Comparison of ENCODE assay signal across 8 cellular contexts in the genomic region with DNA sequence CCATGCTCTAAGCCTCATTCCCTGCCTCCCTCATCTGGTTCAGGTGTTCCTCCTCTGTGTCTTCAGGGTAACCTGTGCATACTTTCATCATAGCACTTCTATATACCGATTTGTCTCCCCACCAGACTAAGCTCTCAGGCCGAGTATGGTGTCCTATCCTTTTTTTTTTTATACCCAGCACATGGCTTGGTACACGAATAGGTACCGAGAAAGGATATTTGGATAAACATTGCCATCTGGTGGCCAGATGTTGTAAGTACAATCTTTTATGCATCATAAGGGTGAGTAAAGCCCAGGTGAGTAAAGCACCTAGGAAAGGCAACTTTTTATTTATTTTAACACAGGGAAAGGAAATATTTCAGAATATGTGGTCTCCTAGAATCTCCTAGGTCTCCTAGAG.
A peak's percentile ranks its signal among the peaks of the same experiment; 100 is the strongest.
DNase-seq lines count a peak whose midpoint lies in the region; ATAC-seq, FAIRE-seq and TF ChIP-seq lines count a peak whose summit lies in the region.

No MANE protein-coding gene starts in this region.

- H3K9ac ChIP-seq in PC-3 (ENCODE audit: low read length): no peak overlapping the region

- H3K27me3 ChIP-seq in PC-3 (ENCODE audit: low read length) (no peaks in the 10 kb centered on the region), bronchial epithelial cell (ENCODE audit: control insufficient read depth, insufficient read depth, low read length) (no peaks in the 10 kb centered on the region), lower lobe of right lung (ENCODE audit: low read depth) (no peaks in the 10 kb centered on the region)

- DNase-seq in COR-L47 (lab: John Stamatoyannopoulos, UW) (peak; percentile 9), GM18507 (ENCODE audit: extremely low spot score, insufficient read length, low read depth) (peak; percentile 3), PC-3 (peak; percentile 77), bronchial epithelial cell (ENCODE audit: low read depth) (peak; percentile 54), lower lobe of right lung (no peak), NK-92 (lab: John Stamatoyannopoulos, UW; ENCODE audit: unreplicated experiment) (no peak), kidney glomerular epithelial cell (lab: John Stamatoyannopoulos, UW) (no peak)

- intact Hi-C loops in PC-3 (cut with micrococcal nuclease): loop anchor here (1.0 to 10.0 kb wide), 5 partner anchors 117 to 999 kb away; a partner anchor contains a TSS
- intact Hi-C loops in lower lobe of right lung (cut with DNase I): no loop called here

- BruUV-seq in PC-3 (replicated peaks; lab: Mats Ljungman, UMichigan): no TSS peak

- POLR2A ChIA-PET in PC-3 (lab: Charles Lee; ENCODE audit: unreplicated experiment): interaction anchor here (0.6 kb wide), 1 partner anchor 107 kb away, joined by 4 read pairs; no protein-coding TSS in a partner anchor

- H3K27ac ChIP-seq in PC-3 (ENCODE audit: low read length) (no peak overlapping the region), lower lobe of right lung (no peak overlapping the region)

- no peaks in the 10 kb centered on the region for H4K20me1 ChIP-seq in PC-3 (ENCODE audit: low read length)

- H2AFZ ChIP-seq in PC-3 (ENCODE audit: low read length): no peak overlapping the region

- H3K9me2 ChIP-seq in PC-3 (replicated peaks; ENCODE audit: low read length): no peaks in the 10 kb centered on the region

- CTCF ChIA-PET in PC-3 (lab: Charles Lee): interaction anchor here (0.6 kb wide), 1 partner anchor 218 kb away, joined by 3 read pairs; no protein-coding TSS in a partner anchor

- H3K9me3 ChIP-seq in PC-3 (ENCODE audit: low read length) (no peaks in the 10 kb centered on the region), lower lobe of right lung (no peaks in the 10 kb centered on the region)

- no peak overlapping the region for H3K4me3 ChIP-seq in PC-3 (ENCODE audit: low read length)
- no peak overlapping the region for H3K4me3 ChIP-seq in bronchial epithelial cell (ENCODE audit: low read depth, low read length)
- H3K4me3 ChIP-seq in lower lobe of right lung: no peak overlapping the region

- FAIRE-seq in GM18507 (lab: Jason Lieb, UNC) (peak; percentile 89), bronchial epithelial cell (lab: Jason Lieb, UNC) (no peak)

- H3K36me3 ChIP-seq in PC-3 (ENCODE audit: low read depth, low read length) (peaks cover 4% of the 10 kb centered on the region; the same call in 1 of the 2 replicates), bronchial epithelial cell (ENCODE audit: control insufficient read depth, insufficient read depth, low read length) (no peaks in the 10 kb centered on the region), lower lobe of right lung (no peaks in the 10 kb centered on the region)

- no peaks in the 10 kb centered on the region for H3F3A ChIP-seq in PC-3 (ENCODE audit: low read length, unreplicated experiment)

- no peaks in the 10 kb centered on the region for H3K4me1 ChIP-seq in PC-3 (ENCODE audit: insufficient read depth, low read length)
- H3K4me1 ChIP-seq in lower lobe of right lung: no peaks in the 10 kb centered on the region

- H3K4me2 ChIP-seq in PC-3 (ENCODE audit: low read length): no peak overlapping the region

- peak; percentile 62 for ATAC-seq in HG03521 (IDR thresholded peaks at IDR 0.05; ENCODE audit: unreplicated experiment)
- peak; percentile 77 for ATAC-seq in PC-3
- ATAC-seq in lower lobe of right lung: peak in 1 of 2 donors; percentile 79

- H3K79me2 ChIP-seq in PC-3 (ENCODE audit: low read length): no peaks in the 10 kb centered on the region

- peak; percentile 76 for TF ChIP-seq CTCF in PC-3 (conservative IDR thresholded peaks at IDR 0.05; ENCODE audit: low read depth, low read length)
- peak; percentile 8 for TF ChIP-seq CTCF in bronchial epithelial cell (IDR thresholded peaks at IDR 0.05; ENCODE audit: insufficient read depth, low read length, severe bottlenecking)
- TF ChIP-seq CTCF in lower lobe of right lung (IDR thresholded peaks at IDR 0.05): peak; percentile 50

Comparison
In these comparisons a context has a peak if more than half of its experiments do, and no peak if none do; other contexts are left out.
1. DNase-seq: peak in COR-L47 (single experiment), GM18507 (single experiment), PC-3 (single experiment) and bronchial epithelial cell (single experiment); none in lower lobe of right lung (single experiment), NK-92 (single experiment) and kidney glomerular epithelial cell (single experiment).
2. CTCF ChIP-seq: peak in every context shown above with its lines; median percentile 76 in PC-3; 50 in lower lobe of right lung; 8 in bronchial epithelial cell.